ENCODE assay signal across 7 cellular contexts in genomic region chr3:52798978-52799476, GRCh38. TPM values are rescaled to one million over a fixed set of nuclear protein-coding genes. Genes with fewer than 3 reads are reported as not detected.
DNase-seq lines count a peak whose midpoint lies in the region; ATAC-seq, FAIRE-seq and TF ChIP-seq lines count a peak whose summit lies in the region.

No MANE protein-coding gene starts in this region.

- H3K27ac Mint-ChIP-seq in neural crest cell (ENCODE audit: unreplicated experiment) = no peak overlapping the region
- H3K27ac Mint-ChIP-seq in T-helper 2 cell treated with Interferon-gamma antibody and Interleukin-4, amounts not matched to agents 5 μg/mL and 100 μg/mL, for 36 hours = no peak overlapping the region
- no peak overlapping the region for H3K27ac Mint-ChIP-seq in activated T-helper 1 cell treated with anti-CD3 and anti-CD28 coated beads, Interleukin-12 subunit alpha, Interleukin-12 subunit beta, Interleukin-2, Interleukin-4 antibody, amounts not matched to agents 30 ng/mL and 10 ng/mL and 1 ng/mL, durations not matched to agents 14 hours and 24 hours and 36 hours

- H3K27me3 ChIP-seq in bronchial epithelial cell (ENCODE audit: control insufficient read depth, insufficient read depth, low read length) = no peaks in the 10 kb centered on the region

- no peak for FAIRE-seq in bronchial epithelial cell (lab: Jason Lieb, UNC)

- no peak overlapping the region for H3K4me3 ChIP-seq in bronchial epithelial cell (ENCODE audit: low read depth, low read length)

- intact Hi-C loops in activated T-helper 1 cell treated with anti-CD3 and anti-CD28 coated beads, Interleukin-12 subunit alpha, Interleukin-12 subunit beta, Interleukin-2, Interleukin-4 antibody, amounts not matched to agents 30 ng/mL and 10 ng/mL and 1 ng/mL, durations not matched to agents 14 hours and 24 hours and 36 hours (cut with micrococcal nuclease) = loop anchor here (1.0 kb wide), 1 partner anchor 57 kb away; no protein-coding TSS in a partner anchor

- TF ChIP-seq EP300 in Ishikawa (IDR thresholded peaks at IDR 0.05; ENCODE audit: borderline replicate concordance) = no peak

- no peaks in the 10 kb centered on the region for H3K36me3 ChIP-seq in bronchial epithelial cell (ENCODE audit: control insufficient read depth, insufficient read depth, low read length)

- H3K27me3 Mint-ChIP-seq in neural crest cell (ENCODE audit: low read depth) = no peaks in the 10 kb centered on the region
- no peaks in the 10 kb centered on the region for H3K27me3 Mint-ChIP-seq in T-helper 2 cell treated with Interferon-gamma antibody and Interleukin-4, amounts not matched to agents 5 μg/mL and 100 μg/mL, for 36 hours (ENCODE audit: low read depth)
- peaks cover 3% of the 10 kb centered on the region for H3K27me3 Mint-ChIP-seq in activated T-helper 1 cell treated with anti-CD3 and anti-CD28 coated beads, Interleukin-12 subunit alpha, Interleukin-12 subunit beta, Interleukin-2, Interleukin-4 antibody, amounts not matched to agents 30 ng/mL and 10 ng/mL and 1 ng/mL, durations not matched to agents 14 hours and 24 hours and 36 hours (ENCODE audit: insufficient read depth)

- no peaks in the 10 kb centered on the region for H3K36me3 Mint-ChIP-seq in neural crest cell (ENCODE audit: low read depth)
- H3K36me3 Mint-ChIP-seq in T-helper 2 cell treated with Interferon-gamma antibody and Interleukin-4, amounts not matched to agents 5 μg/mL and 100 μg/mL, for 36 hours (ENCODE audit: low read depth) = no peaks in the 10 kb centered on the region
- H3K36me3 Mint-ChIP-seq in activated T-helper 1 cell treated with anti-CD3 and anti-CD28 coated beads, Interleukin-12 subunit alpha, Interleukin-12 subunit beta, Interleukin-2, Interleukin-4 antibody, amounts not matched to agents 30 ng/mL and 10 ng/mL and 1 ng/mL, durations not matched to agents 14 hours and 24 hours and 36 hours (ENCODE audit: low read depth) = no peaks in the 10 kb centered on the region

- peak; percentile 36; the same call in 1 of the 2 replicates for TF ChIP-seq RAD21 in Ishikawa (IDR thresholded peaks at IDR 0.05; ENCODE audit: low read depth)

- TF ChIP-seq CTCF in bronchial epithelial cell (IDR thresholded peaks at IDR 0.05; ENCODE audit: insufficient read depth, low read length, severe bottlenecking) (peak; percentile 78), neural crest cell (conservative IDR thresholded peaks at IDR 0.05) (peak; percentile 61)

- DNase-seq in GM03348 (ENCODE audit: low spot score) = peak; percentile 35
- peak; percentile 80 for DNase-seq in bronchial epithelial cell (ENCODE audit: low read depth)
- peak; percentile 18 for DNase-seq in neural crest cell (ENCODE audit: low read depth, low spot score)
- no peak for DNase-seq in T-helper 2 cell treated with Interferon-gamma antibody and Interleukin-4, amounts not matched to agents 5 μg/mL and 100 μg/mL, for 36 hours (ENCODE audit: low spot score)
- no peak for DNase-seq in activated T-helper 1 cell treated with anti-CD3 and anti-CD28 coated beads, Interleukin-12 subunit alpha, Interleukin-12 subunit beta, Interleukin-2, Interleukin-4 antibody, amounts not matched to agents 30 ng/mL and 10 ng/mL and 1 ng/mL, durations not matched to agents 14 hours and 24 hours and 36 hours (ENCODE audit: low spot score)

- no peak overlapping the region for H3K4me3 Mint-ChIP-seq in neural crest cell
- no peak overlapping the region for H3K4me3 Mint-ChIP-seq in T-helper 2 cell treated with Interferon-gamma antibody and Interleukin-4, amounts not matched to agents 5 μg/mL and 100 μg/mL, for 36 hours
- H3K4me3 Mint-ChIP-seq in activated T-helper 1 cell treated with anti-CD3 and anti-CD28 coated beads, Interleukin-12 subunit alpha, Interleukin-12 subunit beta, Interleukin-2, Interleukin-4 antibody, amounts not matched to agents 30 ng/mL and 10 ng/mL and 1 ng/mL, durations not matched to agents 14 hours and 24 hours and 36 hours = no peak overlapping the region

- no peaks in the 10 kb centered on the region for H3K9me3 Mint-ChIP-seq in neural crest cell
- no peaks in the 10 kb centered on the region for H3K9me3 Mint-ChIP-seq in T-helper 2 cell treated with Interferon-gamma antibody and Interleukin-4, amounts not matched to agents 5 μg/mL and 100 μg/mL, for 36 hours
- no peaks in the 10 kb centered on the region for H3K9me3 Mint-ChIP-seq in activated T-helper 1 cell treated with anti-CD3 and anti-CD28 coated beads, Interleukin-12 subunit alpha, Interleukin-12 subunit beta, Interleukin-2, Interleukin-4 antibody, amounts not matched to agents 30 ng/mL and 10 ng/mL and 1 ng/mL, durations not matched to agents 14 hours and 24 hours and 36 hours

- peaks cover 10% of the 10 kb centered on the region for H3K4me1 Mint-ChIP-seq in neural crest cell
- H3K4me1 Mint-ChIP-seq in T-helper 2 cell treated with Interferon-gamma antibody and Interleukin-4, amounts not matched to agents 5 μg/mL and 100 μg/mL, for 36 hours (ENCODE audit: low read depth) = no peaks in the 10 kb centered on the region
- H3K4me1 Mint-ChIP-seq in activated T-helper 1 cell treated with anti-CD3 and anti-CD28 coated beads, Interleukin-12 subunit alpha, Interleukin-12 subunit beta, Interleukin-2, Interleukin-4 antibody, amounts not matched to agents 30 ng/mL and 10 ng/mL and 1 ng/mL, durations not matched to agents 14 hours and 24 hours and 36 hours (ENCODE audit: low read depth) = no peaks in the 10 kb centered on the region

- ATAC-seq in HG03520 (IDR thresholded peaks at IDR 0.05; ENCODE audit: unreplicated experiment) = no peak

TF ChIP-seq in Ishikawa, 13 proteins besides CTCF, POLR2A, EP300 and RAD21 (continues in another document):
- TF ChIP-seq, protein P1, sequence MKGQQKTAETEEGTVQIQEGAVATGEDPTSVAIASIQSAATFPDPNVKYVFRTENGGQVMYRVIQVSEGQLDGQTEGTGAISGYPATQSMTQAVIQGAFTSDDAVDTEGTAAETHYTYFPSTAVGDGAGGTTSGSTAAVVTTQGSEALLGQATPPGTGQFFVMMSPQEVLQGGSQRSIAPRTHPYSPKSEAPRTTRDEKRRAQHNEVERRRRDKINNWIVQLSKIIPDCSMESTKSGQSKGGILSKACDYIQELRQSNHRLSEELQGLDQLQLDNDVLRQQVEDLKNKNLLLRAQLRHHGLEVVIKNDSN (IDR thresholded peaks at IDR 0.05) = no peak
- TF ChIP-seq TCF12 (IDR thresholded peaks at IDR 0.05; ENCODE audit: low read depth) (no peak), TAF1 (IDR thresholded peaks at IDR 0.05; ENCODE audit: low read depth) (no peak), NFIC (IDR thresholded peaks at IDR 0.05) (no peak), TEAD4 (IDR thresholded peaks at IDR 0.05) (no peak), FOXM1 (IDR thresholded peaks at IDR 0.05; ENCODE audit: borderline replicate concordance, low read depth) (no peak), YY1 (IDR thresholded peaks at IDR 0.05; ENCODE audit: low read depth) (no peak)
- TF ChIP-seq, protein P2, sequence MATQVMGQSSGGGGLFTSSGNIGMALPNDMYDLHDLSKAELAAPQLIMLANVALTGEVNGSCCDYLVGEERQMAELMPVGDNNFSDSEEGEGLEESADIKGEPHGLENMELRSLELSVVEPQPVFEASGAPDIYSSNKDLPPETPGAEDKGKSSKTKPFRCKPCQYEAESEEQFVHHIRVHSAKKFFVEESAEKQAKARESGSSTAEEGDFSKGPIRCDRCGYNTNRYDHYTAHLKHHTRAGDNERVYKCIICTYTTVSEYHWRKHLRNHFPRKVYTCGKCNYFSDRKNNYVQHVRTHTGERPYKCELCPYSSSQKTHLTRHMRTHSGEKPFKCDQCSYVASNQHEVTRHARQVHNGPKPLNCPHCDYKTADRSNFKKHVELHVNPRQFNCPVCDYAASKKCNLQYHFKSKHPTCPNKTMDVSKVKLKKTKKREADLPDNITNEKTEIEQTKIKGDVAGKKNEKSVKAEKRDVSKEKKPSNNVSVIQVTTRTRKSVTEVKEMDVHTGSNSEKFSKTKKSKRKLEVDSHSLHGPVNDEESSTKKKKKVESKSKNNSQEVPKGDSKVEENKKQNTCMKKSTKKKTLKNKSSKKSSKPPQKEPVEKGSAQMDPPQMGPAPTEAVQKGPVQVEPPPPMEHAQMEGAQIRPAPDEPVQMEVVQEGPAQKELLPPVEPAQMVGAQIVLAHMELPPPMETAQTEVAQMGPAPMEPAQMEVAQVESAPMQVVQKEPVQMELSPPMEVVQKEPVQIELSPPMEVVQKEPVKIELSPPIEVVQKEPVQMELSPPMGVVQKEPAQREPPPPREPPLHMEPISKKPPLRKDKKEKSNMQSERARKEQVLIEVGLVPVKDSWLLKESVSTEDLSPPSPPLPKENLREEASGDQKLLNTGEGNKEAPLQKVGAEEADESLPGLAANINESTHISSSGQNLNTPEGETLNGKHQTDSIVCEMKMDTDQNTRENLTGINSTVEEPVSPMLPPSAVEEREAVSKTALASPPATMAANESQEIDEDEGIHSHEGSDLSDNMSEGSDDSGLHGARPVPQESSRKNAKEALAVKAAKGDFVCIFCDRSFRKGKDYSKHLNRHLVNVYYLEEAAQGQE (IDR thresholded peaks at IDR 0.05; ENCODE audit: low read depth) = no peak

RNA-seq across cellular contexts. Expression of gene ITIH3, which starts 4.4 kb away (rescaled TPM):
- total RNA-seq in bronchial epithelial cell (not detected in 2 replicates), neural crest cell (0.52 TPM in 1 of 2 replicates, not detected in the other)
- total RNA-seq in activated T-helper 1 cell treated with anti-CD3 and anti-CD28 coated beads, Interleukin-12 subunit alpha, Interleukin-12 subunit beta, Interleukin-2, Interleukin-4 antibody, amounts not matched to agents 30 ng/mL and 10 ng/mL and 1 ng/mL, durations not matched to agents 14 hours and 24 hours and 36 hours = 0.42 TPM in 1 of 2 replicates, not detected in the other

RNA-seq across cellular contexts. Expression of gene ITIH1, which starts 21.6 kb away (rescaled TPM):
- total RNA-seq in bronchial epithelial cell = not detected in 2 replicates
- total RNA-seq in neural crest cell = not detected in 2 replicates
- not detected in 2 replicates for total RNA-seq in activated T-helper 1 cell treated with anti-CD3 and anti-CD28 coated beads, Interleukin-12 subunit alpha, Interleukin-12 subunit beta, Interleukin-2, Interleukin-4 antibody, amounts not matched to agents 30 ng/mL and 10 ng/mL and 1 ng/mL, durations not matched to agents 14 hours and 24 hours and 36 hours

RNA-seq across cellular contexts. Expression of gene NEK4, which starts 28.3 kb away (rescaled TPM):
- total RNA-seq in bronchial epithelial cell = 20.5 and 24.8 TPM in 2 replicates
- 45.9 and 52.3 TPM in 2 replicates for total RNA-seq in neural crest cell
- total RNA-seq in activated T-helper 1 cell treated with anti-CD3 and anti-CD28 coated beads, Interleukin-12 subunit alpha, Interleukin-12 subunit beta, Interleukin-2, Interleukin-4 antibody, amounts not matched to agents 30 ng/mL and 10 ng/mL and 1 ng/mL, durations not matched to agents 14 hours and 24 hours and 36 hours = 27.8 and 32.9 TPM in 2 replicates

RNA-seq across cellular contexts. Expression of gene ITIH4, which starts 31.4 kb away (rescaled TPM):
- total RNA-seq in bronchial epithelial cell (0.26 and 1.8 TPM in 2 replicates), neural crest cell (6.3 and 8.6 TPM in 2 replicates)
- total RNA-seq in activated T-helper 1 cell treated with anti-CD3 and anti-CD28 coated beads, Interleukin-12 subunit alpha, Interleukin-12 subunit beta, Interleukin-2, Interleukin-4 antibody, amounts not matched to agents 30 ng/mL and 10 ng/mL and 1 ng/mL, durations not matched to agents 14 hours and 24 hours and 36 hours = 3.1 and 4.8 TPM in 2 replicates

RNA-seq across cellular contexts. Expression of gene MUSTN1, which starts 35.8 kb away (rescaled TPM):
- total RNA-seq in bronchial epithelial cell = not detected in 2 replicates
- total RNA-seq in neural crest cell = 3.4 and 4.1 TPM in 2 replicates
- total RNA-seq in activated T-helper 1 cell treated with anti-CD3 and anti-CD28 coated beads, Interleukin-12 subunit alpha, Interleukin-12 subunit beta, Interleukin-2, Interleukin-4 antibody, amounts not matched to agents 30 ng/mL and 10 ng/mL and 1 ng/mL, durations not matched to agents 14 hours and 24 hours and 36 hours = 1.7 TPM in 1 of 2 replicates, not detected in the other

Comparison
In these comparisons a context has a peak if more than half of its experiments do, and no peak if none do; other contexts are left out.
1. DNase-seq: peak in GM03348 (single experiment), bronchial epithelial cell (single experiment) and neural crest cell (single experiment); none in T-helper 2 cell treated with Interferon-gamma antibody and Interleukin-4, amounts not matched to agents 5 μg/mL and 100 μg/mL, for 36 hours (single experiment) and activated T-helper 1 cell treated with anti-CD3 and anti-CD28 coated beads, Interleukin-12 subunit alpha, Interleukin-12 subunit beta, Interleukin-2, Interleukin-4 antibody, amounts not matched to agents 30 ng/mL and 10 ng/mL and 1 ng/mL, durations not matched to agents 14 hours and 24 hours and 36 hours (single experiment).